ENCODE assay signal across 32 cellular contexts in genomic region chr4:102355748-102356147, GRCh38.
"Had no signal": no experiment of that assay in that cellular context is flagged by ENCODE, and none has a peak within 500 bp of the region (broad histone marks: within the 10 kb centered on the region; RNA-seq: fewer than 3 reads in every experiment).

No MANE protein-coding gene starts in this region.

- H3K4me1 Mint-ChIP-seq: activated naive CD8-positive, alpha-beta T cell treated with anti-CD3 and anti-CD28 coated beads, Interleukin-2, amount 50 U/mL, for 24 hours had no signal

- H3K36me3 Mint-ChIP-seq: activated CD4-positive, alpha-beta memory T cell treated with anti-CD3 and anti-CD28 coated beads for 36 hours; activated CD8-positive, alpha-beta memory T cell treated with anti-CD3 and anti-CD28 coated beads, Interleukin-2, amount 10 ng/mL, durations not matched to agents 7 days and 5 days; activated naive CD4-positive, alpha-beta T cell treated with anti-CD3 and anti-CD28 coated beads, Interleukin-2, amount 50 U/mL, for 24 hours; activated naive CD8-positive, alpha-beta T cell treated with anti-CD3 and anti-CD28 coated beads for 36 hours; WTC11 had no signal

- H3K27ac Mint-ChIP-seq: activated CD4-positive, alpha-beta memory T cell treated with anti-CD3 and anti-CD28 coated beads for 36 hours; activated CD8-positive, alpha-beta memory T cell treated with anti-CD3 and anti-CD28 coated beads, Interleukin-2, amount 10 ng/mL, durations not matched to agents 7 days and 5 days; activated CD8-positive, alpha-beta T cell treated with anti-CD3 and anti-CD28 coated beads, Interleukin-2, amount 10 ng/mL, durations not matched to agents 7 days and 5 days; activated naive CD4-positive, alpha-beta T cell treated with anti-CD3 and anti-CD28 coated beads for 36 hours; activated naive CD4-positive, alpha-beta T cell treated with anti-CD3 and anti-CD28 coated beads, Interleukin-2, amount 50 U/mL, for 24 hours; activated naive CD8-positive, alpha-beta T cell treated with anti-CD3 and anti-CD28 coated beads for 36 hours; activated naive CD8-positive, alpha-beta T cell treated with anti-CD3 and anti-CD28 coated beads, Interleukin-2, amount 50 U/mL, for 24 hours; activated T-helper 1 cell treated with anti-CD3 and anti-CD28 coated beads, Interleukin-12 subunit alpha, Interleukin-12 subunit beta, Interleukin-2, Interleukin-4 antibody, amounts not matched to agents 30 ng/mL and 10 ng/mL and 1 ng/mL, durations not matched to agents 14 hours and 24 hours and 36 hours; activated T-helper 2 cell treated with anti-CD3 and anti-CD28 coated beads, Interferon-gamma antibody, Interleukin-2, Interleukin-4, amounts not matched to agents 10 μg/mL and 5 μg/mL and 100 μg/mL, durations not matched to agents 14 hours and 24 hours and 36 hours; dendritic cell treated with granulocyte-macrophage colony-stimulating factor and Interleukin-4, amounts not matched to agents 40 ng/mL and 50 ng/mL, for 4 days; effector memory CD8-positive, alpha-beta T cell; WTC11 had no signal

- H3K4me3 Mint-ChIP-seq: activated CD4-positive, alpha-beta memory T cell treated with anti-CD3 and anti-CD28 coated beads for 36 hours; activated CD8-positive, alpha-beta memory T cell treated with anti-CD3 and anti-CD28 coated beads, Interleukin-2, amount 10 ng/mL, durations not matched to agents 7 days and 5 days; activated CD8-positive, alpha-beta T cell treated with anti-CD3 and anti-CD28 coated beads, Interleukin-2, amount 10 ng/mL, durations not matched to agents 7 days and 5 days; activated naive CD4-positive, alpha-beta T cell treated with anti-CD3 and anti-CD28 coated beads for 36 hours; activated naive CD4-positive, alpha-beta T cell treated with anti-CD3 and anti-CD28 coated beads, Interleukin-2, amount 50 U/mL, for 24 hours; activated naive CD8-positive, alpha-beta T cell treated with anti-CD3 and anti-CD28 coated beads for 36 hours; activated naive CD8-positive, alpha-beta T cell treated with anti-CD3 and anti-CD28 coated beads, Interleukin-2, amount 50 U/mL, for 24 hours; activated T-helper 1 cell treated with anti-CD3 and anti-CD28 coated beads, Interleukin-12 subunit alpha, Interleukin-12 subunit beta, Interleukin-2, Interleukin-4 antibody, amounts not matched to agents 30 ng/mL and 10 ng/mL and 1 ng/mL, durations not matched to agents 14 hours and 24 hours and 36 hours; dendritic cell treated with granulocyte-macrophage colony-stimulating factor and Interleukin-4, amounts not matched to agents 40 ng/mL and 50 ng/mL, for 4 days; effector memory CD8-positive, alpha-beta T cell; WTC11 had no signal

- H3K27me3 Mint-ChIP-seq: activated CD4-positive, alpha-beta memory T cell treated with anti-CD3 and anti-CD28 coated beads for 36 hours; activated naive CD4-positive, alpha-beta T cell treated with anti-CD3 and anti-CD28 coated beads, Interleukin-2, amount 50 U/mL, for 24 hours; activated naive CD8-positive, alpha-beta T cell treated with anti-CD3 and anti-CD28 coated beads for 36 hours; activated naive CD8-positive, alpha-beta T cell treated with anti-CD3 and anti-CD28 coated beads, Interleukin-2, amount 50 U/mL, for 24 hours; dendritic cell treated with granulocyte-macrophage colony-stimulating factor and Interleukin-4, amounts not matched to agents 40 ng/mL and 50 ng/mL, for 4 days had no signal

- H3K9me3 Mint-ChIP-seq: activated CD4-positive, alpha-beta memory T cell treated with anti-CD3 and anti-CD28 coated beads for 36 hours; activated naive CD4-positive, alpha-beta T cell treated with anti-CD3 and anti-CD28 coated beads for 36 hours; activated naive CD4-positive, alpha-beta T cell treated with anti-CD3 and anti-CD28 coated beads, Interleukin-2, amount 50 U/mL, for 24 hours; activated naive CD8-positive, alpha-beta T cell treated with anti-CD3 and anti-CD28 coated beads, Interleukin-2, amount 50 U/mL, for 24 hours; activated T-helper 1 cell treated with anti-CD3 and anti-CD28 coated beads, Interleukin-12 subunit alpha, Interleukin-12 subunit beta, Interleukin-2, Interleukin-4 antibody, amounts not matched to agents 30 ng/mL and 10 ng/mL and 1 ng/mL, durations not matched to agents 14 hours and 24 hours and 36 hours; activated T-helper 2 cell treated with anti-CD3 and anti-CD28 coated beads, Interferon-gamma antibody, Interleukin-2, Interleukin-4, amounts not matched to agents 10 μg/mL and 5 μg/mL and 100 μg/mL, durations not matched to agents 14 hours and 24 hours and 36 hours; dendritic cell treated with granulocyte-macrophage colony-stimulating factor and Interleukin-4, amounts not matched to agents 40 ng/mL and 50 ng/mL, for 4 days; effector memory CD8-positive, alpha-beta T cell; WTC11 had no signal

- H3K27me3 ChIP-seq: adrenal gland, body of pancreas, esophagus squamous epithelium, gastroesophageal sphincter, heart right ventricle had no signal

- H3K27ac ChIP-seq: adrenal gland, body of pancreas, coronary artery, esophagus squamous epithelium, gastroesophageal sphincter, heart right ventricle, VCaP had no signal

- H3K9me3 ChIP-seq: adrenal gland, body of pancreas, esophagus squamous epithelium, gastroesophageal sphincter, heart right ventricle had no signal

- FAIRE-seq: TTC549 had no signal

- H3K4me3 ChIP-seq: adrenal gland, body of pancreas, coronary artery, esophagus squamous epithelium, gastroesophageal sphincter, heart right ventricle had no signal

- H3K36me3 ChIP-seq: adrenal gland, esophagus squamous epithelium, gastroesophageal sphincter, heart right ventricle had no signal

- DNase-seq: activated CD4-positive, alpha-beta memory T cell treated with anti-CD3 and anti-CD28 coated beads for 36 hours; activated CD4-positive, alpha-beta T cell treated with anti-CD3 and anti-CD28 coated beads for 1 hour; activated CD4-positive, alpha-beta T cell treated with anti-CD3 and anti-CD28 coated beads for 4 hours; activated CD8-positive, alpha-beta memory T cell treated with anti-CD3 and anti-CD28 coated beads, Interleukin-2, amount 10 ng/mL, durations not matched to agents 7 days and 5 days; activated CD8-positive, alpha-beta memory T cell treated with anti-CD3 and anti-CD28 coated beads, Interleukin-2, amount 50 U/mL, for 4 hours; activated CD8-positive, alpha-beta T cell treated with anti-CD3 and anti-CD28 coated beads, Interleukin-2, amount 10 ng/mL, durations not matched to agents 7 days and 5 days; activated effector memory CD4-positive, alpha-beta T cell treated with anti-CD3 and anti-CD28 coated beads, Interleukin-2, amount 50 U/mL, for 16 hours; activated naive CD4-positive, alpha-beta T cell treated with anti-CD3 and anti-CD28 coated beads for 36 hours; activated naive CD8-positive, alpha-beta T cell treated with anti-CD3 and anti-CD28 coated beads for 36 hours; activated naive CD8-positive, alpha-beta T cell treated with anti-CD3 and anti-CD28 coated beads, Interleukin-2, amount 50 U/mL, for 24 hours; activated T-cell treated with anti-CD3 and anti-CD28 coated beads, Interleukin-2, amount 50 U/mL, for 1 hour; activated T-cell treated with anti-CD3 and anti-CD28 coated beads, Interleukin-2, amount 50 U/mL, for 48 hours; adrenal gland; amygdala; aorta; caudate nucleus; effector CD4-positive, alpha-beta T cell; effector memory CD8-positive, alpha-beta T cell; esophagus squamous epithelium; foreskin melanocyte; heart right ventricle; T-helper 2 cell had no signal

- ATAC-seq: activated CD8-positive, alpha-beta memory T cell treated with anti-CD3 and anti-CD28 coated beads, Interleukin-2, amount 10 ng/mL, durations not matched to agents 7 days and 5 days; activated CD8-positive, alpha-beta T cell treated with anti-CD3 and anti-CD28 coated beads, Interleukin-2, amount 10 ng/mL, durations not matched to agents 7 days and 5 days; activated naive CD8-positive, alpha-beta T cell treated with anti-CD3 and anti-CD28 coated beads, Interleukin-2, amount 50 U/mL, for 24 hours; effector memory CD8-positive, alpha-beta T cell; gastroesophageal sphincter; heart right ventricle; WTC11 had no signal

- H3K4me1 ChIP-seq: adrenal gland, esophagus squamous epithelium, gastroesophageal sphincter, heart right ventricle had no signal
